In the genomic region with DNA sequence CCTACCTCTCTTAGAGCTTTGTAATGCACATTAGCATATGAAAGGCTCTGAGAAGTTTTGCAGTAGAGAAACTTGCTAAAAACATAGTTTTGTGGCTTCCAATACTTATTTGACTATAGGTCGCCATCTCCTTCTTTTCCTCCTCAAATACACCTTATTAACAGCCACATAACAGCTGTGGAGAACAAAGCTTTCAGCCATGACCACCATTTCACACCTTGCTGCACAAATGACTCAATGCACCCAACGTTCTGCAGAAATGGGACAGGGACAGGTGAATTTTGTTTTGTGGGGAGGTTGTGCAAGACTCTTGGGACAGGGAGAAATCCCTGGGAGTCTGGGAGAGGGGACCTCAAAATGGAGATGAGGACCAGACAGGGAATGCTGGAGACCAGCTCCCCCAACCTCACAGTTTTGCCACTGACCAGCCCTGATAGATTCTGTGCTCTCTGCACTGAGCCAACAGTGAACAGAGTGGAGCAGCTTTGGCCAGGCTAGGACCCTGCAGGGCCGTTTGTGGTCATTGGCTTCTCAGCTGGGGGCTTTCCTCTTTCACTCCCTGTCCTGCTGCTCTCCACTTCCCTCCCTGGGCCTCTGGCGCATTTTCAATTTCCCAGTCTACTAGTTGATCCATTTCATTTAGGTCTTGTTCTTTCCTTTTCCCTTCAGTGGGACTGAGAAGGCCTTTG, we compare ENCODE assay signal across 1 cellular context.
TF ChIP-seq lines count a peak whose summit lies in the region.

No MANE protein-coding gene starts in this region.

TF ChIP-seq in GM12878, 131 proteins besides CTCF, POLR2A, EP300 and RAD21 (continued from another document):
- TF ChIP-seq, protein P1, sequence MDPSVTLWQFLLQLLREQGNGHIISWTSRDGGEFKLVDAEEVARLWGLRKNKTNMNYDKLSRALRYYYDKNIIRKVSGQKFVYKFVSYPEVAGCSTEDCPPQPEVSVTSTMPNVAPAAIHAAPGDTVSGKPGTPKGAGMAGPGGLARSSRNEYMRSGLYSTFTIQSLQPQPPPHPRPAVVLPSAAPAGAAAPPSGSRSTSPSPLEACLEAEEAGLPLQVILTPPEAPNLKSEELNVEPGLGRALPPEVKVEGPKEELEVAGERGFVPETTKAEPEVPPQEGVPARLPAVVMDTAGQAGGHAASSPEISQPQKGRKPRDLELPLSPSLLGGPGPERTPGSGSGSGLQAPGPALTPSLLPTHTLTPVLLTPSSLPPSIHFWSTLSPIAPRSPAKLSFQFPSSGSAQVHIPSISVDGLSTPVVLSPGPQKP (IDR thresholded peaks at IDR 0.05; ENCODE audit: low read depth, low read length) = no peak
- no peak for TF ChIP-seq SP1 (IDR thresholded peaks at IDR 0.05; ENCODE audit: low read depth, low read length)
